8 cellular contexts compared by ENCODE assay signal in genomic region chr19:7197169-7197759, GRCh38.
A peak's percentile ranks its signal among the peaks of the same experiment; 100 is the strongest.
DNase-seq lines count a peak whose midpoint lies in the region; ATAC-seq, FAIRE-seq and TF ChIP-seq lines count a peak whose summit lies in the region.

No MANE protein-coding gene starts in this region.

- WGBS in testis, 2 donors: 0% methylated on average over 21 of the region's 21 CpGs

- H3K9ac ChIP-seq in Loucy (ENCODE audit: low read depth, low read length, poor library complexity, severe bottlenecking) (peak overlapping the region; percentile 64), SU-DHL-6 (ENCODE audit: low read length) (peak overlapping the region; percentile 85)

- H3K9me3 ChIP-seq in Loucy (ENCODE audit: insufficient read depth, low read depth, low read length): no peaks in the 10 kb centered on the region
- no peaks in the 10 kb centered on the region for H3K9me3 ChIP-seq in SU-DHL-6 (ENCODE audit: insufficient read depth, low read length)
- no peaks in the 10 kb centered on the region for H3K9me3 ChIP-seq in testis

- TF ChIP-seq CTCF in Loucy (conservative IDR thresholded peaks at IDR 0.05; ENCODE audit: low read length) (no peak), SU-DHL-6 (IDR thresholded peaks at IDR 0.05; ENCODE audit: insufficient read depth, low read length, poor library complexity, severe bottlenecking) (no peak), osteocyte (IDR thresholded peaks at IDR 0.05) (no peak), testis (IDR thresholded peaks at IDR 0.05) (no peak)

- peak; percentile 86 for ATAC-seq in activated naive CD8-positive, alpha-beta T cell treated with anti-CD3 and anti-CD28 coated beads, Interleukin-2, amount 50 U/mL, for 24 hours
- peak; percentile 85 for ATAC-seq in Right ventricle myocardium superior (ENCODE audit: poor library complexity)

- intact Hi-C loops in Right ventricle myocardium superior (cut with DNase I) (no loop called here), testis (cut with DNase I; ENCODE audit: low total_unique reads) (loop anchor here (10.0 kb wide), 1 partner anchor 98 kb away; the partner anchor contains the start of gene INSR)

- peaks cover 4% of the 10 kb centered on the region for H3K4me1 ChIP-seq in Loucy (ENCODE audit: insufficient read depth, low read length, poor library complexity, severe bottlenecking)
- H3K4me1 ChIP-seq in testis: peaks cover 27% of the 10 kb centered on the region

- H4K20me1 ChIP-seq in Loucy (ENCODE audit: insufficient read depth, low read length, poor library complexity, severe bottlenecking) (no peaks in the 10 kb centered on the region), SU-DHL-6 (ENCODE audit: low read depth, low read length) (no peaks in the 10 kb centered on the region)

- H3K27me3 ChIP-seq in Loucy (ENCODE audit: insufficient read depth, low read length, poor library complexity, severe bottlenecking) (no peaks in the 10 kb centered on the region), SU-DHL-6 (ENCODE audit: low read length) (no peaks in the 10 kb centered on the region), testis (no peaks in the 10 kb centered on the region)

- peaks cover 35% of the 10 kb centered on the region for H3K27me3 Mint-ChIP-seq in activated naive CD8-positive, alpha-beta T cell treated with anti-CD3 and anti-CD28 coated beads, Interleukin-2, amount 50 U/mL, for 24 hours
- H3K27me3 Mint-ChIP-seq in osteocyte (ENCODE audit: unreplicated experiment): peaks cover 3% of the 10 kb centered on the region

- H3K9me2 ChIP-seq in Loucy (replicated peaks; ENCODE audit: low read depth, low read length): no peaks in the 10 kb centered on the region
- no peaks in the 10 kb centered on the region for H3K9me2 ChIP-seq in SU-DHL-6 (replicated peaks; ENCODE audit: insufficient read depth, low read length)

- H3K4me1 Mint-ChIP-seq in activated naive CD8-positive, alpha-beta T cell treated with anti-CD3 and anti-CD28 coated beads, Interleukin-2, amount 50 U/mL, for 24 hours: peaks cover 39% of the 10 kb centered on the region
- peaks cover 16% of the 10 kb centered on the region for H3K4me1 Mint-ChIP-seq in osteocyte (ENCODE audit: unreplicated experiment)

- H3K79me2 ChIP-seq in Loucy (ENCODE audit: insufficient read depth, low read length) (no peaks in the 10 kb centered on the region), SU-DHL-6 (ENCODE audit: insufficient read depth, low read length) (peaks cover 50% of the 10 kb centered on the region)

- no peaks in the 10 kb centered on the region; the same call in 1 of the 2 replicates for H3F3A ChIP-seq in Loucy (ENCODE audit: low read depth)
- H3F3A ChIP-seq in SU-DHL-6 (ENCODE audit: insufficient read depth): peaks cover 40% of the 10 kb centered on the region

- H3K4me2 ChIP-seq in Loucy (ENCODE audit: low read depth, low read length, poor library complexity, severe bottlenecking) (peak overlapping the region; percentile 69), SU-DHL-6 (ENCODE audit: low read depth, low read length, poor library complexity, severe bottlenecking) (peak overlapping the region; percentile 63)

- peak overlapping the region; percentile 62 for H3K27ac ChIP-seq in SU-DHL-6 (ENCODE audit: low read depth, low read length)
- H3K27ac ChIP-seq in testis: peak overlapping the region; percentile 83 to 90

- peak overlapping the region; percentile 74 for H3K4me3 ChIP-seq in Loucy (ENCODE audit: low read length, poor library complexity, severe bottlenecking)
- peak overlapping the region; percentile 33 for H3K4me3 ChIP-seq in SU-DHL-6 (ENCODE audit: insufficient read depth, low read length, poor library complexity, severe bottlenecking)
- peak overlapping the region; percentile 48 to 66 for H3K4me3 ChIP-seq in testis

- DNase-seq in EL (peak; percentile 93), H54 (ENCODE audit: insufficient read length, low spot score) (peak; percentile 74), Right ventricle myocardium superior (peak; percentile 96), osteocyte (ENCODE audit: extremely low spot score, unreplicated experiment) (peak; percentile 95), testis (peak; percentile 95)
- DNase-seq in activated naive CD8-positive, alpha-beta T cell treated with anti-CD3 and anti-CD28 coated beads, Interleukin-2, amount 50 U/mL, for 24 hours: peak; percentile 89

- TF ChIP-seq POLR2A in H54 (IDR thresholded peaks at IDR 0.05; ENCODE audit: low read depth, low read length) (no peak), testis (IDR thresholded peaks at IDR 0.05) (no peak)

- no peaks in the 10 kb centered on the region for H3K36me3 Mint-ChIP-seq in activated naive CD8-positive, alpha-beta T cell treated with anti-CD3 and anti-CD28 coated beads, Interleukin-2, amount 50 U/mL, for 24 hours (ENCODE audit: low read depth)
- peaks cover 2% of the 10 kb centered on the region for H3K36me3 Mint-ChIP-seq in osteocyte (ENCODE audit: unreplicated experiment)

- H3K36me3 ChIP-seq in Loucy (ENCODE audit: insufficient read depth, low read length): no peaks in the 10 kb centered on the region
- H3K36me3 ChIP-seq in SU-DHL-6 (ENCODE audit: low read length): no peaks in the 10 kb centered on the region
- H3K36me3 ChIP-seq in testis (ENCODE audit: low read depth, missing control alignments): no peaks in the 10 kb centered on the region

- H2AFZ ChIP-seq in Loucy (ENCODE audit: low read length) (peak overlapping the region; percentile 68), SU-DHL-6 (ENCODE audit: low read depth, low read length, severe bottlenecking) (no peak overlapping the region)

- no peaks in the 10 kb centered on the region for H3K9me3 Mint-ChIP-seq in activated naive CD8-positive, alpha-beta T cell treated with anti-CD3 and anti-CD28 coated beads, Interleukin-2, amount 50 U/mL, for 24 hours
- no peaks in the 10 kb centered on the region for H3K9me3 Mint-ChIP-seq in osteocyte (ENCODE audit: unreplicated experiment)

- peak; percentile 15 for FAIRE-seq in H54 (lab: Jason Lieb, UNC)

- peak overlapping the region; percentile 84 for H3K27ac Mint-ChIP-seq in activated naive CD8-positive, alpha-beta T cell treated with anti-CD3 and anti-CD28 coated beads, Interleukin-2, amount 50 U/mL, for 24 hours
- peak overlapping the region; percentile 85 for H3K27ac Mint-ChIP-seq in osteocyte (ENCODE audit: unreplicated experiment)

- H3K4me3 Mint-ChIP-seq in activated naive CD8-positive, alpha-beta T cell treated with anti-CD3 and anti-CD28 coated beads, Interleukin-2, amount 50 U/mL, for 24 hours: peak overlapping the region; percentile 74
- peak overlapping the region; percentile 73 for H3K4me3 Mint-ChIP-seq in osteocyte (ENCODE audit: unreplicated experiment)

Comparison
In these comparisons a context has a peak if more than half of its experiments do, and no peak if none do; other contexts are left out.
1. Peak in every context shown above with its lines: DNase-seq, ATAC-seq, H3K4me3 ChIP-seq and H3K27ac ChIP-seq.